In genomic region chr1:8814870-8815269, GRCh38 we compare ENCODE assay signal across 8 cellular contexts. TPM values are rescaled to one million over a fixed set of nuclear protein-coding genes. Genes with fewer than 3 reads are reported as not detected.
DNase-seq lines count a peak whose midpoint lies in the region; ATAC-seq and TF ChIP-seq lines count a peak whose summit lies in the region.

No MANE protein-coding gene starts in this region.

- H3K9me3 ChIP-seq in neural cell (ENCODE audit: low read length), result no peaks in the 10 kb centered on the region
- no peaks in the 10 kb centered on the region for H3K9me3 ChIP-seq in CD8-positive, alpha-beta memory T cell (ENCODE audit: low read length)

- peak overlapping the region in 2 of 3 donors; percentile 24 to 91 for H3K27ac Mint-ChIP-seq in IgD-negative memory B cell
- H3K27ac Mint-ChIP-seq in CD8-positive, alpha-beta memory T cell, result peak overlapping the region in 2 of 8 donors; percentile 88 to 100

- peak; percentile 11 for TF ChIP-seq EP300 in neural cell (conservative IDR thresholded peaks at IDR 0.05; ENCODE audit: poor library complexity, severe bottlenecking)

- ATAC-seq in GM21367 (IDR thresholded peaks at IDR 0.05; ENCODE audit: unreplicated experiment) (no peak), GM19328 (IDR thresholded peaks at IDR 0.05; ENCODE audit: unreplicated experiment) (no peak)

- H3K4me1 Mint-ChIP-seq in IgD-negative memory B cell, result peaks cover 32 to 46% (median 37%) of the 10 kb centered on the region in 3 donors
- peaks cover 41 to 60% (median 48%) of the 10 kb centered on the region in 3 donors for H3K4me1 Mint-ChIP-seq in CD8-positive, alpha-beta memory T cell

- H3K36me3 ChIP-seq in neural cell (ENCODE audit: insufficient read depth, low read length), result no peaks in the 10 kb centered on the region
- H3K36me3 ChIP-seq in CD8-positive, alpha-beta memory T cell (ENCODE audit: insufficient read depth, low read length), result no peaks in the 10 kb centered on the region

- POLR2A ChIA-PET in CD8-positive, alpha-beta memory T cell (lab: Charles Lee), result no interaction called here

- peaks cover 3% of the 10 kb centered on the region for H3K27me3 Mint-ChIP-seq in IgD-negative memory B cell
- H3K27me3 Mint-ChIP-seq in CD8-positive, alpha-beta memory T cell, result peaks cover 2 to 6% of the 10 kb centered on the region in 2 donors

- no peaks in the 10 kb centered on the region for H3K27me3 ChIP-seq in neural cell (ENCODE audit: insufficient read depth, low read depth, low read length)
- no peaks in the 10 kb centered on the region for H3K27me3 ChIP-seq in CD8-positive, alpha-beta memory T cell (ENCODE audit: insufficient read depth, low read length, poor library complexity, severe bottlenecking)

- H3K4me2 ChIP-seq in neural cell (ENCODE audit: low read length), result peak overlapping the region; percentile 83

- H3K4me1 ChIP-seq in CD8-positive, alpha-beta memory T cell (ENCODE audit: insufficient read depth, low read length), result peaks cover 27% of the 10 kb centered on the region

- no peak overlapping the region for H2AFZ ChIP-seq in neural cell (ENCODE audit: low read depth, low read length)

- H3K4me3 Mint-ChIP-seq in IgD-negative memory B cell, result peak overlapping the region in 3 of 4 donors; percentile 59 to 99 (median 90)
- H3K4me3 Mint-ChIP-seq in CD8-positive, alpha-beta memory T cell, result peak overlapping the region in 3 of 7 donors; percentile 18 to 95 (median 27)

- peak; percentile 52 for TF ChIP-seq RAD21 in neural cell (conservative IDR thresholded peaks at IDR 0.05)

- H3K36me3 Mint-ChIP-seq in IgD-negative memory B cell, result peaks cover 1% of the 10 kb centered on the region
- H3K36me3 Mint-ChIP-seq in CD8-positive, alpha-beta memory T cell, result peaks cover 0 to 10% (median 0%) of the 10 kb centered on the region in 3 donors

- H3K9me3 Mint-ChIP-seq in IgD-negative memory B cell, result no peaks in the 10 kb centered on the region
- no peaks in the 10 kb centered on the region for H3K9me3 Mint-ChIP-seq in CD8-positive, alpha-beta memory T cell

- CTCF ChIA-PET in CD8-positive, alpha-beta memory T cell (lab: Charles Lee), result interaction anchor here (0.6 to 1.6 kb wide), 3 partner anchors 34 to 155 kb away, joined by 3 to 4 read pairs (median 3); no protein-coding TSS in a partner anchor

- peaks cover 11% of the 10 kb centered on the region for H4K20me1 ChIP-seq in neural cell (ENCODE audit: insufficient read depth)

- H3K9me2 ChIP-seq in neural cell (ENCODE audit: insufficient read depth, low read length), result no peaks in the 10 kb centered on the region

- H3K9ac ChIP-seq in neural cell (ENCODE audit: low read length), result peak overlapping the region; percentile 93

- peak overlapping the region; percentile 86 for H3K4me3 ChIP-seq in neural cell (ENCODE audit: low read length)
- no peak overlapping the region for H3K4me3 ChIP-seq in CD8-positive, alpha-beta memory T cell (ENCODE audit: low read length)

- H3K27ac ChIP-seq in cingulate gyrus (ENCODE audit: low read depth, low read length) (peak overlapping the region; percentile 96), neural cell (ENCODE audit: low read length) (peak overlapping the region; percentile 97)
- no peak overlapping the region for H3K27ac ChIP-seq in CD8-positive, alpha-beta memory T cell (ENCODE audit: low read depth, low read length)

- no peaks in the 10 kb centered on the region for H3F3A ChIP-seq in neural cell (ENCODE audit: insufficient read depth, low read length, poor library complexity, severe bottlenecking)

- peak; percentile 73 for TF ChIP-seq CTCF in neural cell (IDR thresholded peaks at IDR 0.05; ENCODE audit: poor library complexity, severe bottlenecking)

- DNase-seq in DMS153 (lab: John Stamatoyannopoulos, UW), result peak; percentile 63
- DNase-seq in CD8-positive, alpha-beta memory T cell, result no peak
- no peak for DNase-seq in A172 (ENCODE audit: low spot score)

- peaks cover 75% of the 10 kb centered on the region for H3K79me2 ChIP-seq in neural cell (replicated peaks; ENCODE audit: insufficient read depth, low read length)

TF ChIP-seq in neural cell, 6 proteins besides CTCF, POLR2A, EP300 and RAD21:
- TF ChIP-seq SMC3 (conservative IDR thresholded peaks at IDR 0.05; ENCODE audit: poor library complexity) (peak; percentile 65), EZH2 (IDR thresholded peaks at IDR 0.05; ENCODE audit: borderline replicate concordance, insufficient read depth, low read length, poor library complexity, severe bottlenecking) (no peak), POLR2AphosphoS5 (IDR thresholded peaks at IDR 0.05) (peak; percentile 43), MXI1 (conservative IDR thresholded peaks at IDR 0.05; ENCODE audit: poor library complexity, severe bottlenecking) (peak; percentile 29), TAF1 (IDR thresholded peaks at IDR 0.05; ENCODE audit: low read depth) (no peak)

RNA-seq across cellular contexts. Expression of gene RERE, which starts 2.6 kb away (rescaled TPM):
- 24.9 TPM for polyA plus RNA-seq in IgD-negative memory B cell
- polyA plus RNA-seq in neural cell, result 21.0 and 56.1 TPM in 2 replicates
- 736 and 1,031 TPM in 2 replicates for polyA minus RNA-seq in neural cell
- total RNA-seq in CD8-positive, alpha-beta memory T cell, result 10 to 100 TPM; 37.9 to 39.2 TPM
- polyA plus RNA-seq in CD8-positive, alpha-beta memory T cell, result 10.9 TPM
- 7.0 and 24.3 TPM in 2 replicates for total RNA-seq in A172 (2014; rRNA removed; shearing (Covaris generic))
